In the genomic region with DNA sequence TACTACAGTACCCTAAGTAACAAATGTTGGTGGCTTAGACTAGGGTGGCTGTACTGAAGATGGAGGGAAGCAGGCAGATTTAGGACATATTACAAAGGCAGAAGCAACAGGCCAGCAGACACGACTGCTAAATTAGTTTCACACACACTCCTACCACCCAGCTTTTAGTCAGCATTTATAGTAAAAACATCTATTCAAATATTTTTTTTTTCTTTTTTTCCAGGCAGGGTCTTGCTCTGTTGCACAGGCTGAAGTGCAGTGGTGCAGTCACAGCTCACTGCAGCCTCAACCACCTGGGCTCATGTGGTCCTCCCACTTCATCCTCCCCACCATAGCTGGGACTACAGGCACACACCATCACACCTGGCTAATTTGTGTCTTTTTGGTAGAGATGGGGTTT, we compare ENCODE assay signal across 10 cellular contexts.
DNase-seq lines count a peak whose midpoint lies in the region; ATAC-seq and TF ChIP-seq lines count a peak whose summit lies in the region.
"Had no signal": no experiment of that assay in that cellular context is flagged by ENCODE, and none has a peak within 500 bp of the region (broad histone marks: within the 10 kb centered on the region; RNA-seq: fewer than 3 reads in every experiment).

No MANE protein-coding gene starts in this region.

- CTCF ChIA-PET in activated naive CD4-positive, alpha-beta T cell treated with anti-CD3 and anti-CD28 coated beads for 36 hours (lab: Charles Lee), result interaction anchor here (1.5 to 1.7 kb wide), 2 partner anchors 9 to 21 kb away, joined by 3 to 5 read pairs; no protein-coding TSS in a partner anchor

- 80% methylated on average over 1 of the region's 1 CpG for WGBS in thymus
- WGBS in prostate gland, result 70% methylated on average over 1 of the region's 1 CpG

- H3K9me3 ChIP-seq in thymus (ENCODE audit: control insufficient read depth) (no peaks in the 10 kb centered on the region), prostate gland (no peaks in the 10 kb centered on the region)

- peaks cover 49% of the 10 kb centered on the region for H3K4me1 Mint-ChIP-seq in activated naive CD4-positive, alpha-beta T cell treated with anti-CD3 and anti-CD28 coated beads for 36 hours (ENCODE audit: low read depth)

- H3K4me3 ChIP-seq in thymus (ENCODE audit: low read length) (no peak overlapping the region), prostate gland (no peak overlapping the region)
- H3K4me3 ChIP-seq: coronary artery had no signal

- no peak for DNase-seq in activated naive CD4-positive, alpha-beta T cell treated with anti-CD3 and anti-CD28 coated beads for 36 hours
- no peak for DNase-seq in activated naive CD4-positive, alpha-beta T cell (lab: John Stamatoyannopoulos, UW)
- DNase-seq in T-helper 1 cell, result no peak
- no peak for DNase-seq in posterior vena cava (ENCODE audit: low spot score)
- no peak for DNase-seq in prostate gland (ENCODE audit: low spot score)
- DNase-seq: PC-3 had no signal

- peaks cover 25% of the 10 kb centered on the region for H3K36me3 Mint-ChIP-seq in activated naive CD4-positive, alpha-beta T cell treated with anti-CD3 and anti-CD28 coated beads for 36 hours (ENCODE audit: low read depth)

- H3K27ac ChIP-seq in thymus (ENCODE audit: low read depth), result peak overlapping the region; percentile 71
- no peak overlapping the region for H3K27ac ChIP-seq in prostate gland
- H3K27ac ChIP-seq: coronary artery had no signal

- H3K27me3 ChIP-seq in thymus (ENCODE audit: control insufficient read depth, insufficient read depth), result no peaks in the 10 kb centered on the region
- no peaks in the 10 kb centered on the region for H3K27me3 ChIP-seq in prostate gland (replicated peaks; ENCODE audit: insufficient read depth)

- no peak for TF ChIP-seq POLR2A in prostate gland (IDR thresholded peaks at IDR 0.05)

- no peaks in the 10 kb centered on the region for H3K36me3 ChIP-seq in thymus (ENCODE audit: control insufficient read depth, insufficient read depth)
- no peaks in the 10 kb centered on the region for H3K36me3 ChIP-seq in prostate gland

- H3K9me3 Mint-ChIP-seq in activated naive CD4-positive, alpha-beta T cell treated with anti-CD3 and anti-CD28 coated beads for 36 hours, result no peaks in the 10 kb centered on the region

- no peaks in the 10 kb centered on the region for H3K27me3 Mint-ChIP-seq in activated naive CD4-positive, alpha-beta T cell treated with anti-CD3 and anti-CD28 coated beads for 36 hours (ENCODE audit: low read depth)

- intact Hi-C loops in activated naive CD4-positive, alpha-beta T cell treated with anti-CD3 and anti-CD28 coated beads for 36 hours (cut with micrococcal nuclease), result loop anchor here (2.0 to 5.0 kb wide), 4 partner anchors 31 to 265 kb away; no protein-coding TSS in a partner anchor
- intact Hi-C loops in posterior vena cava (cut with DNase I), result no loop called here
- intact Hi-C loops in prostate gland (cut with DNase I), result no loop called here

- H3K27ac Mint-ChIP-seq in activated naive CD4-positive, alpha-beta T cell treated with anti-CD3 and anti-CD28 coated beads for 36 hours, result peak overlapping the region; percentile 65

- TF ChIP-seq CTCF in prostate gland (IDR thresholded peaks at IDR 0.05), result no peak

- ATAC-seq in HG02623 (IDR thresholded peaks at IDR 0.05; ENCODE audit: unreplicated experiment) (peak; percentile 75), HG03571 (IDR thresholded peaks at IDR 0.05; ENCODE audit: unreplicated experiment) (peak; percentile 79)

- H3K4me1 ChIP-seq in thymus (ENCODE audit: control insufficient read depth, insufficient read depth, low read length) (peaks cover 33% of the 10 kb centered on the region), prostate gland (replicated peaks) (no peaks in the 10 kb centered on the region)

- H3K4me3 Mint-ChIP-seq in activated naive CD4-positive, alpha-beta T cell treated with anti-CD3 and anti-CD28 coated beads for 36 hours, result no peak overlapping the region
